1 cellular context compared by ENCODE assay signal in the genomic region with DNA sequence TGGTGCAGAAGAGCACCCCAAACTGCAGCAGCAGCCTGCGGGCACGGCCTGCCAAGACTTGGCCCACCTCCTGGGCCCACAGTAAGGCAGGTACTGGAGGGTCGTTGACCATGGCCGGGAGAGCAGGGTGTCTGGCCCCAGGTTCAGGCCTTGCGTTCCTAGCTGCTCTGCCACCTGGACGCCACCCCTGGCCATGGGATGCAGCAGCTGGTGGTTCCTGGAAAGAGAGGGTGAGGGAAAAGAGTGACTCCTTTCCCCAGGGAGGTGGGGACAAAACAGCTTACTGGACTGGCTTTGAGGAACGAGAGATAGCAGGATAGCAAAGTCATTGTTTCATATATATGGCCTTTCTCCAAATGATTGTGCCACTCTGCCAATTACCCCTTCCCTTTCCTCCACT.
TF ChIP-seq lines count a peak whose summit lies in the region.

No MANE protein-coding gene starts in this region.

TF ChIP-seq in H1, 55 proteins besides CTCF, POLR2A, EP300 and RAD21:
- no peak for TF ChIP-seq BCL11A (IDR thresholded peaks at IDR 0.05; ENCODE audit: low read depth in 2 of 2, low read length in 2 of 2)
- no peak for TF ChIP-seq ZNF274 (IDR thresholded peaks at IDR 0.05; ENCODE audit: borderline replicate concordance, extremely low read depth, low read length)
- no peak for TF ChIP-seq SIX5 (IDR thresholded peaks at IDR 0.05; ENCODE audit: low read depth, low read length)
- no peak for TF ChIP-seq JUN (IDR thresholded peaks at IDR 0.05; ENCODE audit: low read depth, low read length)
- no peak for TF ChIP-seq BACH1 (IDR thresholded peaks at IDR 0.05; ENCODE audit: low read length)
- no peak for TF ChIP-seq TCF12 (IDR thresholded peaks at IDR 0.05; ENCODE audit: low read depth, low read length)
- TF ChIP-seq KDM4A (IDR thresholded peaks at IDR 0.05; ENCODE audit: low read depth, low read length, severe bottlenecking), result peak; percentile 6
- TF ChIP-seq, protein P1, sequence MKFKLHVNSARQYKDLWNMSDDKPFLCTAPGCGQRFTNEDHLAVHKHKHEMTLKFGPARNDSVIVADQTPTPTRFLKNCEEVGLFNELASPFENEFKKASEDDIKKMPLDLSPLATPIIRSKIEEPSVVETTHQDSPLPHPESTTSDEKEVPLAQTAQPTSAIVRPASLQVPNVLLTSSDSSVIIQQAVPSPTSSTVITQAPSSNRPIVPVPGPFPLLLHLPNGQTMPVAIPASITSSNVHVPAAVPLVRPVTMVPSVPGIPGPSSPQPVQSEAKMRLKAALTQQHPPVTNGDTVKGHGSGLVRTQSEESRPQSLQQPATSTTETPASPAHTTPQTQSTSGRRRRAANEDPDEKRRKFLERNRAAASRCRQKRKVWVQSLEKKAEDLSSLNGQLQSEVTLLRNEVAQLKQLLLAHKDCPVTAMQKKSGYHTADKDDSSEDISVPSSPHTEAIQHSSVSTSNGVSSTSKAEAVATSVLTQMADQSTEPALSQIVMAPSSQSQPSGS (IDR thresholded peaks at IDR 0.05; ENCODE audit: low read length), result no peak
